ENCODE assay signal across 10 cellular contexts in genomic region chr20:47392721-47393073, GRCh38. TPM values are rescaled to one million over a fixed set of nuclear protein-coding genes. Genes with fewer than 3 reads are reported as not detected.
DNase-seq lines count a peak whose midpoint lies in the region; ATAC-seq and TF ChIP-seq lines count a peak whose summit lies in the region.
"Had no signal": no experiment of that assay in that cellular context is flagged by ENCODE, and none has a peak within 500 bp of the region (broad histone marks: within the 10 kb centered on the region; RNA-seq: fewer than 3 reads in every experiment).

No MANE protein-coding gene starts in this region.

- peak overlapping the region; percentile 78 for H3K27ac ChIP-seq in Panc1 (ENCODE audit: low read length)
- H3K27ac ChIP-seq in stomach = peak overlapping the region in 3 of 5 donors; percentile 10 to 66 (median 63)
- H3K27ac ChIP-seq in WERI-Rb-1 = no peak overlapping the region

- 81 to 100% (median 91%) methylated on average over 2 of the region's 2 CpGs for WGBS in stomach, 5 donors

- no peaks in the 10 kb centered on the region for H3K36me3 ChIP-seq in Panc1 (ENCODE audit: control insufficient read depth, insufficient read depth, low read length)
- H3K36me3 ChIP-seq in stomach = no peaks in the 10 kb centered on the region
- no peaks in the 10 kb centered on the region for H3K36me3 ChIP-seq in WERI-Rb-1
- no peaks in the 10 kb centered on the region for H3K36me3 ChIP-seq in HAP-1 (replicated peaks)

- H3K27me3 Mint-ChIP-seq in activated naive CD4-positive, alpha-beta T cell treated with anti-CD3 and anti-CD28 coated beads, Interleukin-2, amount 10 ng/mL, durations not matched to agents 7 days and 5 days = no peaks in the 10 kb centered on the region

- H3K27me3 ChIP-seq in Panc1 (ENCODE audit: control insufficient read depth, insufficient read depth, low read length) (no peaks in the 10 kb centered on the region), stomach (no peaks in the 10 kb centered on the region), WERI-Rb-1 (ENCODE audit: insufficient read depth, low read depth, severe bottlenecking) (no peaks in the 10 kb centered on the region), HAP-1 (ENCODE audit: low read depth) (no peaks in the 10 kb centered on the region)

- CTCF ChIA-PET in activated naive CD4-positive, alpha-beta T cell treated with anti-CD3 and anti-CD28 coated beads, Interleukin-2, amount 10 ng/mL, durations not matched to agents 7 days and 5 days (lab: Charles Lee) = interaction anchor here (1.4 to 1.8 kb wide), 2 partner anchors 9 to 122 kb away, joined by 4 to 11 read pairs; no protein-coding TSS in a partner anchor
- CTCF ChIA-PET in Panc1 (lab: Charles Lee) = no interaction called here

- no peak for TF ChIP-seq POLR2A in stomach (IDR thresholded peaks at IDR 0.05)

- peaks cover 9 to 21% of the 10 kb centered on the region in 2 donors for H3K36me3 Mint-ChIP-seq in activated naive CD4-positive, alpha-beta T cell treated with anti-CD3 and anti-CD28 coated beads, Interleukin-2, amount 50 U/mL, for 72 hours
- H3K36me3 Mint-ChIP-seq in activated naive CD4-positive, alpha-beta T cell treated with anti-CD3 and anti-CD28 coated beads, Interleukin-2, amount 10 ng/mL, durations not matched to agents 7 days and 5 days = peaks cover 1% of the 10 kb centered on the region

- H3K4me1 ChIP-seq in Panc1 (ENCODE audit: control insufficient read depth, insufficient read depth, low read length) = peaks cover 14% of the 10 kb centered on the region
- peaks cover 0 to 6% (median under 1%) of the 10 kb centered on the region in 4 donors for H3K4me1 ChIP-seq in stomach
- no peaks in the 10 kb centered on the region; the same call in 1 of the 2 replicates for H3K4me1 ChIP-seq in HAP-1

- intact Hi-C loops in Panc1 (cut with micrococcal nuclease; ENCODE audit: unreplicated experiment) = loop anchor here (10.0 kb wide), 1 partner anchor 72 kb away; no protein-coding TSS in a partner anchor
- intact Hi-C loops in stomach (cut with DNase I; ENCODE audit: low total_unique reads) = loop anchor here (10.0 kb wide), 1 partner anchor 232 kb away; no protein-coding TSS in a partner anchor

- TF ChIP-seq EP300 in stomach (IDR thresholded peaks at IDR 0.05) = no peak

- no TSS peak for BruUV-seq in Panc1 (replicated peaks; lab: Mats Ljungman, UMichigan)

- peak overlapping the region; percentile 34 to 82 for H3K27ac Mint-ChIP-seq in activated naive CD4-positive, alpha-beta T cell treated with anti-CD3 and anti-CD28 coated beads, Interleukin-2, amount 50 U/mL, for 72 hours
- no peak overlapping the region for H3K27ac Mint-ChIP-seq in activated naive CD4-positive, alpha-beta T cell treated with anti-CD3 and anti-CD28 coated beads, Interleukin-2, amount 10 ng/mL, durations not matched to agents 7 days and 5 days

- no peak for DNase-seq in activated naive CD4-positive, alpha-beta T cell treated with anti-CD3 and anti-CD28 coated beads, Interleukin-2, amount 50 U/mL, for 72 hours (ENCODE audit: low spot score in 2 of 2)
- DNase-seq in activated naive CD4-positive, alpha-beta T cell treated with anti-CD3 and anti-CD28 coated beads, Interleukin-2, amount 10 ng/mL, durations not matched to agents 7 days and 5 days = no peak
- DNase-seq in Panc1 (ENCODE audit: low read depth, low spot score) (no peak), epithelial cell of esophagus (ENCODE audit: low read depth) (peak; percentile 92), stomach (no peak), WERI-Rb-1 (no peak), HAP-1 (ENCODE audit: low spot score in 2 of 2) (no peak)
- DNase-seq: AML-193, NCI-H1694 treated with DMSO at 0.1 percent for 48 hours had no signal

- no peak for TF ChIP-seq CTCF in Panc1 (IDR thresholded peaks at IDR 0.05)
- no peak for TF ChIP-seq CTCF in epithelial cell of esophagus (IDR thresholded peaks at IDR 0.05; ENCODE audit: insufficient read depth, low read depth, low read length, missing control alignments)
- TF ChIP-seq CTCF in stomach (IDR thresholded peaks at IDR 0.05) = no peak
- no peak for TF ChIP-seq CTCF in WERI-Rb-1 (IDR thresholded peaks at IDR 0.05; ENCODE audit: low read depth, low read length)

- H3K4me3 Mint-ChIP-seq in activated naive CD4-positive, alpha-beta T cell treated with anti-CD3 and anti-CD28 coated beads, Interleukin-2, amount 10 ng/mL, durations not matched to agents 7 days and 5 days = no peak overlapping the region

- no peaks in the 10 kb centered on the region for H3K9me3 ChIP-seq in Panc1 (ENCODE audit: control insufficient read depth, insufficient read depth, low read depth, low read length)
- H3K9me3 ChIP-seq in stomach = no peaks in the 10 kb centered on the region
- H3K9me3 ChIP-seq in WERI-Rb-1 (ENCODE audit: severe bottlenecking) = no peaks in the 10 kb centered on the region
- H3K9me3 ChIP-seq in HAP-1 = no peaks in the 10 kb centered on the region

- H3K4me3 ChIP-seq in Panc1 (ENCODE audit: low read depth in 2 of 2, low read length in 2 of 2) (no peak overlapping the region), epithelial cell of esophagus (ENCODE audit: low read length) (no peak overlapping the region), stomach (no peak overlapping the region), WERI-Rb-1 (ENCODE audit: low read depth, low read length) (no peak overlapping the region), HAP-1 (no peak overlapping the region)

- ATAC-seq in activated naive CD4-positive, alpha-beta T cell treated with anti-CD3 and anti-CD28 coated beads, Interleukin-2, amount 50 U/mL, for 72 hours = peak in 1 of 2 donors; percentile 79
- ATAC-seq in Panc1 = no peak
- ATAC-seq in GM21447 (IDR thresholded peaks at IDR 0.05; ENCODE audit: unreplicated experiment) = no peak

- peaks cover 9 to 21% of the 10 kb centered on the region in 2 donors for H3K9me3 Mint-ChIP-seq in activated naive CD4-positive, alpha-beta T cell treated with anti-CD3 and anti-CD28 coated beads, Interleukin-2, amount 50 U/mL, for 72 hours
- peaks cover 12% of the 10 kb centered on the region for H3K9me3 Mint-ChIP-seq in activated naive CD4-positive, alpha-beta T cell treated with anti-CD3 and anti-CD28 coated beads, Interleukin-2, amount 10 ng/mL, durations not matched to agents 7 days and 5 days

- peaks cover 15% of the 10 kb centered on the region for H3K4me1 Mint-ChIP-seq in activated naive CD4-positive, alpha-beta T cell treated with anti-CD3 and anti-CD28 coated beads, Interleukin-2, amount 10 ng/mL, durations not matched to agents 7 days and 5 days

- POLR2A ChIA-PET in Panc1 (lab: Charles Lee) = interaction anchor here (0.5 kb wide), 1 partner anchor 52 kb away, joined by 3 read pairs; no protein-coding TSS in a partner anchor

- in situ Hi-C loops in Panc1 (cut with HindIII; ENCODE audit: low pct_unique_long_range_greater_than_20kb, low sequenced_read_pairs) (no loop called here), HAP-1 (cut with MboI; ENCODE audit: low sequenced_read_pairs) (loop anchor here (5.0 to 25.0 kb wide), 3 partner anchors 195 to 630 kb away; no protein-coding TSS in a partner anchor)

RNA-seq across cellular contexts. Expression of gene ZMYND8, which starts 36.2 kb away (rescaled TPM):
- total RNA-seq in activated naive CD4-positive, alpha-beta T cell treated with anti-CD3 and anti-CD28 coated beads, Interleukin-2, amount 50 U/mL, for 72 hours = 10 to 100 TPM; 35.7 to 46.4 TPM
- total RNA-seq in Panc1 (2021; ENCODE audit: unreplicated experiment) (50.7 TPM), stomach (10 to 100 TPM; 25.9 to 82.6 (median 54.3) TPM)
- polyA plus RNA-seq in Panc1 (2012; ENCODE audit: insufficient read length) = 26.6 TPM
- 10 to 100 TPM in 2 of 3 donors, 1 to 10 TPM in 1; 9.2 to 13.6 (median 12.7) TPM for polyA plus RNA-seq in stomach
